Comparison of ENCODE assay signal across 8 cellular contexts in genomic region chr4:164779811-164780216, GRCh38. TPM values are rescaled to one million over a fixed set of nuclear protein-coding genes. Genes with fewer than 3 reads are reported as not detected.
DNase-seq lines count a peak whose midpoint lies in the region; ATAC-seq and TF ChIP-seq lines count a peak whose summit lies in the region.

No MANE protein-coding gene starts in this region.

- in situ Hi-C loops in GM13976 (cut with MboI; ENCODE audit: low sequenced_read_pairs, unreplicated experiment), result loop anchor here (25.0 kb wide), 1 partner anchor 207 kb away; the partner anchor contains the start of gene TRIM61

- peak; percentile 37 for DNase-seq in COR-L47 (lab: John Stamatoyannopoulos, UW)
- DNase-seq in GM13976 (ENCODE audit: low spot score), result peak; percentile 55
- DNase-seq in NCI-H82 treated with DMSO at 0.1 percent for 48 hours (lab: John Stamatoyannopoulos, UW; ENCODE audit: unreplicated experiment), result peak; percentile 16
- DNase-seq in dermis microvascular lymphatic vessel endothelial cell (ENCODE audit: low read depth in 2 of 2), result peak; percentile 23 to 50
- DNase-seq in middle frontal gyrus (ENCODE audit: extremely low spot score, low spot score), result peak; percentile 20
- DNase-seq in activated T-helper 1 cell treated with anti-CD3 and anti-CD28 coated beads, Interleukin-12 subunit alpha, Interleukin-12 subunit beta, Interleukin-2, Interleukin-4 antibody, amounts not matched to agents 30 ng/mL and 10 ng/mL and 1 ng/mL, durations not matched to agents 14 hours and 24 hours and 36 hours (ENCODE audit: low spot score), result no peak

- ATAC-seq in HG02981 (IDR thresholded peaks at IDR 0.05; ENCODE audit: unreplicated experiment), result peak; percentile 69
- no peak for ATAC-seq in HG02885 (IDR thresholded peaks at IDR 0.05; ENCODE audit: poor library complexity, unreplicated experiment)

- H3K4me3 Mint-ChIP-seq in activated T-helper 1 cell treated with anti-CD3 and anti-CD28 coated beads, Interleukin-12 subunit alpha, Interleukin-12 subunit beta, Interleukin-2, Interleukin-4 antibody, amounts not matched to agents 30 ng/mL and 10 ng/mL and 1 ng/mL, durations not matched to agents 14 hours and 24 hours and 36 hours, result no peak overlapping the region

- no peaks in the 10 kb centered on the region for H3K4me1 Mint-ChIP-seq in activated T-helper 1 cell treated with anti-CD3 and anti-CD28 coated beads, Interleukin-12 subunit alpha, Interleukin-12 subunit beta, Interleukin-2, Interleukin-4 antibody, amounts not matched to agents 30 ng/mL and 10 ng/mL and 1 ng/mL, durations not matched to agents 14 hours and 24 hours and 36 hours (ENCODE audit: low read depth)

- H3K9me3 Mint-ChIP-seq in activated T-helper 1 cell treated with anti-CD3 and anti-CD28 coated beads, Interleukin-12 subunit alpha, Interleukin-12 subunit beta, Interleukin-2, Interleukin-4 antibody, amounts not matched to agents 30 ng/mL and 10 ng/mL and 1 ng/mL, durations not matched to agents 14 hours and 24 hours and 36 hours, result no peaks in the 10 kb centered on the region

- peaks cover 3% of the 10 kb centered on the region for H3K27me3 Mint-ChIP-seq in activated T-helper 1 cell treated with anti-CD3 and anti-CD28 coated beads, Interleukin-12 subunit alpha, Interleukin-12 subunit beta, Interleukin-2, Interleukin-4 antibody, amounts not matched to agents 30 ng/mL and 10 ng/mL and 1 ng/mL, durations not matched to agents 14 hours and 24 hours and 36 hours (ENCODE audit: insufficient read depth)

- TF ChIP-seq CTCF in GM13976 (IDR thresholded peaks at IDR 0.05; ENCODE audit: borderline replicate concordance, control extremely low read depth, extremely low read depth, insufficient read depth, missing control alignments), result peak; percentile 80

- no peak overlapping the region for H3K27ac Mint-ChIP-seq in activated T-helper 1 cell treated with anti-CD3 and anti-CD28 coated beads, Interleukin-12 subunit alpha, Interleukin-12 subunit beta, Interleukin-2, Interleukin-4 antibody, amounts not matched to agents 30 ng/mL and 10 ng/mL and 1 ng/mL, durations not matched to agents 14 hours and 24 hours and 36 hours

- no peaks in the 10 kb centered on the region for H3K36me3 Mint-ChIP-seq in activated T-helper 1 cell treated with anti-CD3 and anti-CD28 coated beads, Interleukin-12 subunit alpha, Interleukin-12 subunit beta, Interleukin-2, Interleukin-4 antibody, amounts not matched to agents 30 ng/mL and 10 ng/mL and 1 ng/mL, durations not matched to agents 14 hours and 24 hours and 36 hours (ENCODE audit: low read depth)

- intact Hi-C loops in activated T-helper 1 cell treated with anti-CD3 and anti-CD28 coated beads, Interleukin-12 subunit alpha, Interleukin-12 subunit beta, Interleukin-2, Interleukin-4 antibody, amounts not matched to agents 30 ng/mL and 10 ng/mL and 1 ng/mL, durations not matched to agents 14 hours and 24 hours and 36 hours (cut with micrococcal nuclease), result loop anchor here (1.0 to 2.0 kb wide), 3 partner anchors 217 to 684 kb away; no protein-coding TSS in a partner anchor

RNA-seq across cellular contexts. Expression of gene SMIM31, which starts 25.9 kb away (rescaled TPM):
- not detected in 2 replicates for total RNA-seq in dermis microvascular lymphatic vessel endothelial cell
- not detected in 2 replicates for total RNA-seq in activated T-helper 1 cell treated with anti-CD3 and anti-CD28 coated beads, Interleukin-12 subunit alpha, Interleukin-12 subunit beta, Interleukin-2, Interleukin-4 antibody, amounts not matched to agents 30 ng/mL and 10 ng/mL and 1 ng/mL, durations not matched to agents 14 hours and 24 hours and 36 hours
